28 cellular contexts compared by ENCODE assay signal in the genomic region with DNA sequence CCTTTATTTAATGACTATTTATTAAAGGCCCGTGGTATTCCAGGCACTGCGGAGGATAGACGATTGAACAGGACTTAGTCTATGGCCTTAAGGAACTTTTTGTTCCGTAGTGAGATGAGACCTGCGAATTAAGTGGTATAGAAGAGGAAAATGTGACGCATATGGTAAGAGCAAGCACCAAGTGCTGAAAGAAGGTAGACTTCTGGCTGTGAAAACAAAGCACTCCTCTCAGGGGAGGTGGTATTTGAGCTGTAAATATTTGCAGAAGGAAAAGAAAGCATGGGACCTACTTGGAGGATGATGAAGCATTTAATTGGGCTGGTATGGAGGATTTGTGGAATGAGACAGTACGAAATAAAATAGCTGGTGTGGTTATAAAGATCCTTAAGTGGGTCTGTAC.
A peak's percentile ranks its signal among the peaks of the same experiment; 100 is the strongest.
DNase-seq lines count a peak whose midpoint lies in the region; ATAC-seq and TF ChIP-seq lines count a peak whose summit lies in the region.
"Had no signal": no experiment of that assay in that cellular context is flagged by ENCODE, and none has a peak within 500 bp of the region (broad histone marks: within the 10 kb centered on the region; RNA-seq: fewer than 3 reads in every experiment).

No MANE protein-coding gene starts in this region.

- TF ChIP-seq CTCF in PC-3 (conservative IDR thresholded peaks at IDR 0.05; ENCODE audit: low read depth, low read length), result no peak

- H3K36me3 Mint-ChIP-seq in activated T-cell treated with anti-CD3 and anti-CD28 coated beads, Interleukin-2, amount 50 U/mL, for 4 hours (ENCODE audit: insufficient read depth), result no peaks in the 10 kb centered on the region
- no peaks in the 10 kb centered on the region for H3K36me3 Mint-ChIP-seq in CD4-positive, alpha-beta memory T cell
- H3K36me3 Mint-ChIP-seq: CD8-positive, alpha-beta T cell had no signal

- H3K4me3 Mint-ChIP-seq in activated T-cell treated with anti-CD3 and anti-CD28 coated beads, Interleukin-2, amount 50 U/mL, for 4 hours, result no peak overlapping the region
- H3K4me3 Mint-ChIP-seq in CD4-positive, alpha-beta memory T cell, result no peak overlapping the region
- H3K4me3 Mint-ChIP-seq: activated naive CD8-positive, alpha-beta T cell treated with anti-CD3 and anti-CD28 coated beads, Interleukin-2, amount 50 U/mL, for 24 hours; CD8-positive, alpha-beta T cell; stimulated activated naive CD8-positive, alpha-beta T cell treated with anti-CD3 and anti-CD28 coated beads, Interleukin-15, Interleukin-2, amounts not matched to agents 100 ng/mL and 50 ng/mL, for 24 hours had no signal

- CTCF ChIA-PET in PC-3 (lab: Charles Lee), result no interaction called here
- CTCF ChIA-PET in CD4-positive, alpha-beta memory T cell (lab: Charles Lee; ENCODE audit: partially characterized antibody), result no interaction called here

- no peak overlapping the region for H2AFZ ChIP-seq in PC-3 (ENCODE audit: low read length)

- H3K36me3 ChIP-seq in PC-3 (ENCODE audit: low read depth, low read length) (0 out of 2 replicates have a peak, but pooled peaks cover 11% of the 10 kb centered on the region), endocrine pancreas (ENCODE audit: control insufficient read depth, insufficient read depth, low read length) (no peaks in the 10 kb centered on the region)
- no peaks in the 10 kb centered on the region for H3K36me3 ChIP-seq in CD4-positive, alpha-beta memory T cell (ENCODE audit: insufficient read depth, low read length)
- H3K36me3 ChIP-seq: brain microvascular endothelial cell, heart left ventricle, MG63, right lobe of liver, SJSA1, spleen, thyroid gland had no signal

- no peak overlapping the region for H3K4me2 ChIP-seq in PC-3 (ENCODE audit: low read length)
- H3K4me2 ChIP-seq: KMS-11 had no signal

- H3K9me2 ChIP-seq in PC-3 (replicated peaks; ENCODE audit: low read length), result no peaks in the 10 kb centered on the region

- POLR2A ChIA-PET in PC-3 (lab: Charles Lee; ENCODE audit: unreplicated experiment), result no interaction called here
- POLR2A ChIA-PET in CD4-positive, alpha-beta memory T cell (lab: Charles Lee; ENCODE audit: partially characterized antibody), result no interaction called here

- DNase-seq in NCI-H510A treated with DMSO at 0.1 percent for 48 hours (lab: John Stamatoyannopoulos, UW) (peak; percentile 70), NCI-H510A (lab: John Stamatoyannopoulos, UW) (no peak), PC-3 (peak; percentile 19), T-helper 1 cell (no peak), mucosa of gallbladder (ENCODE audit: low spot score) (no peak)
- DNase-seq in activated T-cell treated with anti-CD3 and anti-CD28 coated beads, Interleukin-2, amount 50 U/mL, for 4 hours, result no peak
- DNase-seq in CD4-positive, alpha-beta memory T cell, result no peak
- DNase-seq: activated CD4-positive, alpha-beta T cell treated with anti-CD3 and anti-CD28 coated beads, Interleukin-2, amount 50 U/mL, for 1 hour; activated CD4-positive, CD25-positive, alpha-beta regulatory T cell; activated naive CD8-positive, alpha-beta T cell treated with anti-CD3 and anti-CD28 coated beads, Interleukin-2, amount 50 U/mL, for 24 hours; activated T-cell treated with anti-CD3 and anti-CD28 coated beads, Interleukin-2, amount 50 U/mL, for 48 hours; brain microvascular endothelial cell; CD8-positive, alpha-beta T cell; dorsolateral prefrontal cortex; foreskin melanocyte; HCEC 1CT; heart left ventricle; left ventricle myocardium superior; MG63; NCI-H69; right lobe of liver; spleen; stimulated activated CD4-positive, alpha-beta T cell treated with anti-CD3 and anti-CD28 coated beads, Interleukin-2, amount 100 ng/mL, for 24 hours; thyroid gland had no signal

- peaks cover 53% of the 10 kb centered on the region for H3K79me2 ChIP-seq in PC-3 (ENCODE audit: low read length)

- H3K4me3 ChIP-seq in PC-3 (ENCODE audit: low read length) (no peak overlapping the region), endocrine pancreas (ENCODE audit: control insufficient read depth, insufficient read depth, low read length) (peak overlapping the region; percentile 43)
- H3K4me3 ChIP-seq in CD4-positive, alpha-beta memory T cell (ENCODE audit: low read length in 2 of 2), result no peak overlapping the region
- H3K4me3 ChIP-seq: dorsolateral prefrontal cortex, heart left ventricle, MG63, right lobe of liver, SJSA1, spleen, thyroid gland had no signal

- H3K27me3 ChIP-seq in PC-3 (ENCODE audit: low read length) (no peaks in the 10 kb centered on the region), endocrine pancreas (ENCODE audit: control insufficient read depth, insufficient read depth, low read length) (no peaks in the 10 kb centered on the region)
- no peaks in the 10 kb centered on the region for H3K27me3 ChIP-seq in CD4-positive, alpha-beta memory T cell (ENCODE audit: insufficient read depth, low read length)
- H3K27me3 ChIP-seq: brain microvascular endothelial cell, dorsolateral prefrontal cortex, MG63, right lobe of liver, SJSA1, spleen, thyroid gland had no signal

- no peaks in the 10 kb centered on the region for H4K20me1 ChIP-seq in PC-3 (ENCODE audit: low read length)

- BruUV-seq in PC-3 (replicated peaks; lab: Mats Ljungman, UMichigan), result no TSS peak

- no peaks in the 10 kb centered on the region for H3F3A ChIP-seq in PC-3 (ENCODE audit: low read length, unreplicated experiment)

- no peak overlapping the region for H3K9ac ChIP-seq in PC-3 (ENCODE audit: low read length)
- no peak overlapping the region for H3K9ac ChIP-seq in endocrine pancreas (ENCODE audit: control insufficient read depth, insufficient read depth, low read length)
- H3K9ac ChIP-seq: KMS-11 had no signal

- H3K27ac ChIP-seq in PC-3 (ENCODE audit: low read length), result no peak overlapping the region
- no peak overlapping the region for H3K27ac ChIP-seq in CD4-positive, alpha-beta memory T cell (ENCODE audit: low read depth, low read length)
- H3K27ac ChIP-seq: brain microvascular endothelial cell, heart left ventricle, KMS-11, right lobe of liver, SJSA1, spleen, thyroid gland had no signal

- ATAC-seq in PC-3, result peak; percentile 93
- no peak for ATAC-seq in activated T-cell treated with anti-CD3 and anti-CD28 coated beads, Interleukin-2, amount 50 U/mL, for 4 hours
- ATAC-seq: activated naive CD8-positive, alpha-beta T cell treated with anti-CD3 and anti-CD28 coated beads, Interleukin-2, amount 50 U/mL, for 24 hours; CD8-positive, alpha-beta T cell; heart left ventricle; left ventricle myocardium superior; right lobe of liver had no signal

- no peak overlapping the region for H3K27ac Mint-ChIP-seq in CD4-positive, alpha-beta memory T cell
- H3K27ac Mint-ChIP-seq: activated naive CD8-positive, alpha-beta T cell treated with anti-CD3 and anti-CD28 coated beads, Interleukin-2, amount 50 U/mL, for 24 hours; CD8-positive, alpha-beta T cell; stimulated activated naive CD8-positive, alpha-beta T cell treated with anti-CD3 and anti-CD28 coated beads, Interleukin-15, Interleukin-2, amounts not matched to agents 100 ng/mL and 50 ng/mL, for 24 hours had no signal

- H3K4me1 ChIP-seq in PC-3 (ENCODE audit: insufficient read depth, low read length) (no peaks in the 10 kb centered on the region), endocrine pancreas (ENCODE audit: control insufficient read depth, insufficient read depth, low read length) (no peaks in the 10 kb centered on the region)
- H3K4me1 ChIP-seq in CD4-positive, alpha-beta memory T cell (ENCODE audit: insufficient read depth, low read length), result no peaks in the 10 kb centered on the region
- H3K4me1 ChIP-seq: heart left ventricle, right lobe of liver, spleen, thyroid gland had no signal

- H3K27me3 Mint-ChIP-seq in activated T-cell treated with anti-CD3 and anti-CD28 coated beads, Interleukin-2, amount 50 U/mL, for 4 hours (ENCODE audit: low read depth), result no peaks in the 10 kb centered on the region
- no peaks in the 10 kb centered on the region for H3K27me3 Mint-ChIP-seq in CD4-positive, alpha-beta memory T cell
- H3K27me3 Mint-ChIP-seq: activated naive CD8-positive, alpha-beta T cell treated with anti-CD3 and anti-CD28 coated beads, Interleukin-2, amount 50 U/mL, for 24 hours; stimulated activated naive CD8-positive, alpha-beta T cell treated with anti-CD3 and anti-CD28 coated beads, Interleukin-15, Interleukin-2, amounts not matched to agents 100 ng/mL and 50 ng/mL, for 24 hours had no signal

- no peaks in the 10 kb centered on the region for H3K9me3 Mint-ChIP-seq in activated T-cell treated with anti-CD3 and anti-CD28 coated beads, Interleukin-2, amount 50 U/mL, for 4 hours
- H3K9me3 Mint-ChIP-seq in CD4-positive, alpha-beta memory T cell, result peaks cover 0 to 2% (median 0%) of the 10 kb centered on the region in 8 donors

- no peaks in the 10 kb centered on the region for H3K9me3 ChIP-seq in PC-3 (ENCODE audit: low read length)
- H3K9me3 ChIP-seq in endocrine pancreas (ENCODE audit: control insufficient read depth, low read length), result no peaks in the 10 kb centered on the region
- no peaks in the 10 kb centered on the region for H3K9me3 ChIP-seq in CD4-positive, alpha-beta memory T cell (ENCODE audit: control insufficient read depth in 1 of 2, low read length in 2 of 2)
- H3K9me3 ChIP-seq: heart left ventricle, MG63, right lobe of liver, SJSA1, thyroid gland had no signal

- intact Hi-C loops in PC-3 (cut with micrococcal nuclease), result no loop called here
- intact Hi-C loops in CD4-positive, alpha-beta memory T cell (cut with micrococcal nuclease), result no loop called here

- H3K4me1 Mint-ChIP-seq in activated T-cell treated with anti-CD3 and anti-CD28 coated beads, Interleukin-2, amount 50 U/mL, for 4 hours (ENCODE audit: low read depth), result no peaks in the 10 kb centered on the region
- no peaks in the 10 kb centered on the region for H3K4me1 Mint-ChIP-seq in CD4-positive, alpha-beta memory T cell
- H3K4me1 Mint-ChIP-seq: activated naive CD8-positive, alpha-beta T cell treated with anti-CD3 and anti-CD28 coated beads, Interleukin-2, amount 50 U/mL, for 24 hours had no signal

Comparison
In these comparisons a context has a peak if more than half of its experiments do, and no peak if none do; other contexts are left out.
1. DNase-seq: peak in NCI-H510A treated with DMSO at 0.1 percent for 48 hours (single experiment) and PC-3 (single experiment); none in NCI-H510A (single experiment), activated T-cell treated with anti-CD3 and anti-CD28 coated beads, Interleukin-2, amount 50 U/mL, for 4 hours (single experiment), CD4-positive, alpha-beta memory T cell (0 of 5), T-helper 1 cell (0 of 5) and mucosa of gallbladder (single experiment).